In the genomic region with DNA sequence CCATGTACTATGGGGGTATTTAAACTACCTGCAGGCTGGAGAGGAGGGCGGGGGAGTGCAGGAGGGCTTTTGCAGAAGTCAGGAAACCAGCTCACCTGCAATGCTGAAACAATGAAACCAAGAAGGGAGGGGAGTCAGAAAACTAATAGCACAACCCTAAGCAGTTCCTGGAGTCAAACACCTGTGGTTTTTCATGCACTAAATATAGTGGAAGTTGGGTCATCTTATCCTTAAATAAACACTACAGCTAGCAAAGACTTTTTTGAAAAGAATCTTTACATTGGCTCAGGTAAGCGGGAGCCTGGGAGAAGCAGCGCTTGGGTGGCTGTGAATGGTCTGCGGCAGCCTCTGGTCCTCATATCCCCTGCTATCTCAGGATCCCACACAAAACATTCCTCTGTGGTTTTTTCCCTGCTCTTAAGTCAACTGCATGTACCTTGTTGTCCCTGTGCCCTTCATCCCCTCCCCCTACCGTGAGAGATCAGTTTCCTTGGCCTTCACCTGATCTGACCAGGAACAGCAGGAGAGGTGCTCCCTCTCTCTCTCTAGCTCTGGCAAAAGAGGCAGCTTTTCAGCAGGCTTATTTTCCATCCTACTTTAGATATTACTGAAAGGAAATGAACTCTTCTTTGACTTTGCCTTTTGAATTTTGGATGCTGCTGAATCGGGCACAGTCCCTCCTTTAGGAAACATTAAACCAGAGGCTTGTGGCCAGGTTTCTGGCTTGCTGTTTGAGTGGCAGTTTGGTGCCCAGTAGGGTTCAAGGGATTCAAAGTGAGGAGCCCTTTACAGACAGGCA, we compare ENCODE assay signal across 1 cellular context.
TF ChIP-seq lines count a peak whose summit lies in the region.

No MANE protein-coding gene starts in this region.

TF ChIP-seq in K562, 482 proteins besides CTCF, POLR2A, EP300 and RAD21 (continued from another document):
- no peak for TF ChIP-seq TEAD1 (CRISPR knock-in tag; IDR thresholded peaks at IDR 0.05)
- TF ChIP-seq ZNF263 (CRISPR knock-in tag; IDR thresholded peaks at IDR 0.05; ENCODE audit: borderline replicate concordance), result peak; percentile 42; the same call in 1 of the 2 replicates
- TF ChIP-seq STAG1 (CRISPR knock-in tag; IDR thresholded peaks at IDR 0.05; ENCODE audit: borderline replicate concordance), result no peak
- no peak for TF ChIP-seq JUNB (CRISPR knock-in tag; conservative IDR thresholded peaks at IDR 0.05)
- TF ChIP-seq, protein P1, sequence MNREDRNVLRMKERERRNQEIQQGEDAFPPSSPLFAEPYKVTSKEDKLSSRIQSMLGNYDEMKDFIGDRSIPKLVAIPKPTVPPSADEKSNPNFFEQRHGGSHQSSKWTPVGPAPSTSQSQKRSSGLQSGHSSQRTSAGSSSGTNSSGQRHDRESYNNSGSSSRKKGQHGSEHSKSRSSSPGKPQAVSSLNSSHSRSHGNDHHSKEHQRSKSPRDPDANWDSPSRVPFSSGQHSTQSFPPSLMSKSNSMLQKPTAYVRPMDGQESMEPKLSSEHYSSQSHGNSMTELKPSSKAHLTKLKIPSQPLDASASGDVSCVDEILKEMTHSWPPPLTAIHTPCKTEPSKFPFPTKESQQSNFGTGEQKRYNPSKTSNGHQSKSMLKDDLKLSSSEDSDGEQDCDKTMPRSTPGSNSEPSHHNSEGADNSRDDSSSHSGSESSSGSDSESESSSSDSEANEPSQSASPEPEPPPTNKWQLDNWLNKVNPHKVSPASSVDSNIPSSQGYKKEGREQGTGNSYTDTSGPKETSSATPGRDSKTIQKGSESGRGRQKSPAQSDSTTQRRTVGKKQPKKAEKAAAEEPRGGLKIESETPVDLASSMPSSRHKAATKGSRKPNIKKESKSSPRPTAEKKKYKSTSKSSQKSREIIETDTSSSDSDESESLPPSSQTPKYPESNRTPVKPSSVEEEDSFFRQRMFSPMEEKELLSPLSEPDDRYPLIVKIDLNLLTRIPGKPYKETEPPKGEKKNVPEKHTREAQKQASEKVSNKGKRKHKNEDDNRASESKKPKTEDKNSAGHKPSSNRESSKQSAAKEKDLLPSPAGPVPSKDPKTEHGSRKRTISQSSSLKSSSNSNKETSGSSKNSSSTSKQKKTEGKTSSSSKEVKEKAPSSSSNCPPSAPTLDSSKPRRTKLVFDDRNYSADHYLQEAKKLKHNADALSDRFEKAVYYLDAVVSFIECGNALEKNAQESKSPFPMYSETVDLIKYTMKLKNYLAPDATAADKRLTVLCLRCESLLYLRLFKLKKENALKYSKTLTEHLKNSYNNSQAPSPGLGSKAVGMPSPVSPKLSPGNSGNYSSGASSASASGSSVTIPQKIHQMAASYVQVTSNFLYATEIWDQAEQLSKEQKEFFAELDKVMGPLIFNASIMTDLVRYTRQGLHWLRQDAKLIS (CRISPR knock-in tag; IDR thresholded peaks at IDR 0.05), result no peak
- no peak for TF ChIP-seq ZSCAN32 (CRISPR knock-in tag; IDR thresholded peaks at IDR 0.05)
